Comparison of ENCODE assay signal across 8 cellular contexts in genomic region chr6:28351087-28351486, GRCh38. TPM values are rescaled to one million over a fixed set of nuclear protein-coding genes. Genes with fewer than 3 reads are reported as not detected.
A peak's percentile ranks its signal among the peaks of the same experiment; 100 is the strongest.
DNase-seq lines count a peak whose midpoint lies in the region; ATAC-seq and TF ChIP-seq lines count a peak whose summit lies in the region.

No MANE protein-coding gene starts in this region.

- H3K27ac ChIP-seq in Karpas-422 (ENCODE audit: low read length) (no peak overlapping the region), dorsolateral prefrontal cortex (peak overlapping the region in 29 of 59 donors; percentile 5 to 90 (median 45))

- H3K27ac Mint-ChIP-seq in Calu3 (ENCODE audit: unreplicated experiment) (peak overlapping the region; percentile 96), neural crest cell (ENCODE audit: unreplicated experiment) (no peak overlapping the region)

- no peak for DNase-seq in Calu3
- no peak for DNase-seq in Karpas-422
- DNase-seq in dorsolateral prefrontal cortex, result no peak
- no peak for DNase-seq in neural crest cell (ENCODE audit: low read depth, low spot score)
- DNase-seq in NCI-H526 (lab: John Stamatoyannopoulos, UW), result no peak
- no peak for DNase-seq in KG1 (lab: John Stamatoyannopoulos, UW)
- no peak for DNase-seq in nucleus accumbens (lab: John Stamatoyannopoulos, UW)

- H3K9me3 Mint-ChIP-seq in Calu3 (ENCODE audit: low read depth, unreplicated experiment), result no peaks in the 10 kb centered on the region
- peaks cover 3% of the 10 kb centered on the region for H3K9me3 Mint-ChIP-seq in neural crest cell

- H3K36me3 Mint-ChIP-seq in Calu3 (ENCODE audit: insufficient read depth, unreplicated experiment), result peaks cover 20% of the 10 kb centered on the region
- H3K36me3 Mint-ChIP-seq in neural crest cell (ENCODE audit: low read depth), result peaks cover 11% of the 10 kb centered on the region

- H3K36me3 ChIP-seq in Karpas-422 (ENCODE audit: insufficient read depth, low read length), result no peaks in the 10 kb centered on the region

- peaks cover 25% of the 10 kb centered on the region for H3K4me1 Mint-ChIP-seq in Calu3 (ENCODE audit: low read depth, unreplicated experiment)
- H3K4me1 Mint-ChIP-seq in neural crest cell, result peaks cover 40% of the 10 kb centered on the region

- H2AFZ ChIP-seq in Karpas-422 (ENCODE audit: low read length), result no peak overlapping the region

- no peak for ATAC-seq in HG02678 (IDR thresholded peaks at IDR 0.05; ENCODE audit: unreplicated experiment)

- H3K9me2 ChIP-seq in Karpas-422 (replicated peaks; ENCODE audit: insufficient read depth, low read length), result no peaks in the 10 kb centered on the region

- peak overlapping the region; percentile 98 for H3K4me2 ChIP-seq in Karpas-422 (ENCODE audit: low read depth, low read length, poor library complexity, severe bottlenecking)

- peak overlapping the region; percentile 100 for H3K4me3 Mint-ChIP-seq in Calu3 (ENCODE audit: low read depth, unreplicated experiment)
- H3K4me3 Mint-ChIP-seq in neural crest cell, result peak overlapping the region; percentile 98

- peaks cover 19% of the 10 kb centered on the region for H3K27me3 Mint-ChIP-seq in Calu3 (ENCODE audit: unreplicated experiment)
- peaks cover 26% of the 10 kb centered on the region for H3K27me3 Mint-ChIP-seq in neural crest cell (ENCODE audit: low read depth)

- H4K20me1 ChIP-seq in Karpas-422 (ENCODE audit: insufficient read depth, low read depth, low read length), result no peaks in the 10 kb centered on the region

- peaks cover 39% of the 10 kb centered on the region for H3K79me2 ChIP-seq in Karpas-422 (ENCODE audit: low read length)

- BruUV-seq in Calu3 (replicated peaks; lab: Mats Ljungman, UMichigan), result no TSS peak

- H3K27me3 ChIP-seq in Karpas-422 (ENCODE audit: low read length), result no peaks in the 10 kb centered on the region
- H3K27me3 ChIP-seq in dorsolateral prefrontal cortex, result no peaks in the 10 kb centered on the region

- TF ChIP-seq CTCF in Calu3 (IDR thresholded peaks at IDR 0.05; ENCODE audit: unreplicated experiment) (no peak), dorsolateral prefrontal cortex (IDR thresholded peaks at IDR 0.05 in 54 of 56, conservative IDR thresholded peaks at IDR 0.05 in 2 of 56; ENCODE audit: low read depth in 1 of 56, partially characterized antibody in 56 of 56) (no peak), neural crest cell (conservative IDR thresholded peaks at IDR 0.05) (no peak)

- H3K4me1 ChIP-seq in Karpas-422 (ENCODE audit: low read length), result peaks cover 30% of the 10 kb centered on the region

- intact Hi-C loops in Calu3 (cut with micrococcal nuclease; ENCODE audit: unreplicated experiment), result loop anchor here (5.0 to 10.0 kb wide), 2 partner anchors 69 to 516 kb away; partner anchors contain the start of gene PGBD1
- intact Hi-C loops in dorsolateral prefrontal cortex (cut with DNase I), result loop anchor here (10.0 kb wide), 3 partner anchors 96 to 1186 kb away; partner anchors contain the start of genes NKAPL (in 1 of the 2), ZKSCAN4 (in 1 of the 2) and ZNF165 (in 1 of the 2)

- H3K9me3 ChIP-seq in Karpas-422 (ENCODE audit: low read length), result no peaks in the 10 kb centered on the region

- H3K9ac ChIP-seq in Karpas-422 (ENCODE audit: low read length), result peak overlapping the region; percentile 81; the same call in 1 of the 2 replicates

- CTCF ChIA-PET in Calu3 (lab: Charles Lee), result interaction anchor here (0.7 kb wide), 1 partner anchor 219 kb away, joined by 3 read pairs; no protein-coding TSS in a partner anchor

- peak overlapping the region; percentile 85 for H3K4me3 ChIP-seq in Karpas-422 (ENCODE audit: low read length)
- peak overlapping the region in 55 of 59 donors; percentile 12 to 95 (median 80) for H3K4me3 ChIP-seq in dorsolateral prefrontal cortex

RNA-seq across cellular contexts. Expression of gene ZKSCAN3, which starts 1.3 kb away (rescaled TPM):
- total RNA-seq in Calu3 (2022), result 7.3 and 7.8 TPM in 2 replicates
- total RNA-seq in Karpas-422 (2014; rRNA removed; shearing (Covaris generic); ENCODE audit: low replicate concordance), result 4.5 and 5.1 TPM in 2 replicates
- total RNA-seq in dorsolateral prefrontal cortex, result 10 to 100 TPM in 5 of 120 experiments, 1 to 10 TPM in 115; 3.0 to 12.6 (median 6.7) TPM
- total RNA-seq in neural crest cell, result 11.5 and 12.1 TPM in 2 replicates

RNA-seq across cellular contexts. Expression of gene ZSCAN31, which starts 15.1 kb away (rescaled TPM):
- total RNA-seq in Calu3 (2022) (4.9 and 5.8 TPM in 2 replicates), dorsolateral prefrontal cortex (10 to 100 TPM; 15.3 to 71.5 (median 32.3) TPM), neural crest cell (5.7 and 6.7 TPM in 2 replicates)
- total RNA-seq in Karpas-422 (2014; rRNA removed; shearing (Covaris generic); ENCODE audit: low replicate concordance), result 4.0 and 4.2 TPM in 2 replicates

RNA-seq across cellular contexts. Expression of gene ZSCAN12, which starts 48.5 kb away (rescaled TPM):
- total RNA-seq in Calu3 (2022) (4.7 and 5.2 TPM in 2 replicates), dorsolateral prefrontal cortex (10 to 100 TPM in 5 of 120 experiments, 1 to 10 TPM in 115; 5.0 to 10.7 (median 8.0) TPM), neural crest cell (16.6 and 18.0 TPM in 2 replicates)
- total RNA-seq in Karpas-422 (2014; rRNA removed; shearing (Covaris generic); ENCODE audit: low replicate concordance), result 9.3 and 12.0 TPM in 2 replicates
